In the genomic region with DNA sequence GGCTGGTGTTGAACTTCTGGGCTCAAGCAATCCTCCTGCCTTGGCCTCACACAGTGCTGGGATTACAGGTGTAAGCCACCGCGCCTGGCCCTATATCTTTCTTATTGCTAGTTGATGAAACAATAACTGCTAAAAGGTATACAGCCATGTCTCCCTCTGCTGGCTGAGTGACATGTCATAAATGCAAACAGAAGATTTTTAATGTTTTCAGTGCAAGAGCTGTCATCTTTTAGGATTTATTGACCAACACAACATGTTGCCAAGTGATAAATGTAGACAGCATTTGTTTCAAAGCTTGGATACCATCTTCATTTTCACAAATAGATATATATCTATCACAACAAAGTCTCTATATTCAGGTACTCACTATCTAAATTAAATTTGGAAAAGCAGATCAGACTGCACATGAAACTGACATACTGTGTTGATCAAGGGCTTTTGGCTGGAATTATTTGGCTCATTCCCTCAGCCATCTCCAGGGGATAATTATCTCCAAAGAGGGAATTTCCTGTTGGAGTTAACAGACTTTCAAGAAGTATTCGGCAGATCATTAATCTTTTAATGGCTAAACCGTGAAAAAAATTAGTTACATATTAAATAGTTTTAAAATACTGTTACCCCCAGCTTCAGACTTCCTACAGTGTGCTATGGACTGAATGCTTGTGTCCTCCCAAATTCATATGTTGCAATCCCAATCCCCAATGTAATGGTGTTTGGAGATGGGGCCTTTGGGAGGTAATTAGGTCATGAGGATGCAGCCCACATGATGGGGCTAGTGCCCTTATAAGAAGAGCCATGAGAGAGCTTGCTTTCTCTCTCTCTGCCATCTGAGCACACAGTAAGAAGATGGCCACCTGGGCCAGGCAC, we compare ENCODE assay signal across 8 cellular contexts. TPM values are rescaled to one million over a fixed set of nuclear protein-coding genes. Genes with fewer than 3 reads are reported as not detected.
A peak's percentile ranks its signal among the peaks of the same experiment; 100 is the strongest.
DNase-seq lines count a peak whose midpoint lies in the region; ATAC-seq and TF ChIP-seq lines count a peak whose summit lies in the region.

No MANE protein-coding gene starts in this region.

- no peaks in the 10 kb centered on the region for H3K4me1 ChIP-seq in OCI-LY1 (ENCODE audit: insufficient read depth, low read length, severe bottlenecking)

- H3K27ac ChIP-seq in OCI-LY1 (ENCODE audit: low read depth, low read length, poor library complexity, severe bottlenecking) = no peak overlapping the region

- H3K4me1 Mint-ChIP-seq in glutamatergic neuron (ENCODE audit: low read depth, unreplicated experiment) = no peaks in the 10 kb centered on the region

- H3K27me3 Mint-ChIP-seq in glutamatergic neuron (ENCODE audit: unreplicated experiment) = no peaks in the 10 kb centered on the region

- H3K36me3 ChIP-seq in OCI-LY1 (ENCODE audit: insufficient read depth, low read length) = no peaks in the 10 kb centered on the region

- DNase-seq in DMS53 treated with DMSO at 0.1 percent for 48 hours (lab: John Stamatoyannopoulos, UW; ENCODE audit: unreplicated experiment) (peak; percentile 78), glutamatergic neuron (no peak), NOMO-1 treated with dmso at 0.1 percent for 144 hours (lab: John Stamatoyannopoulos, UW; ENCODE audit: unreplicated experiment) (no peak), islet precursor cell (no peak)
- peak; percentile 23 for DNase-seq in activated effector memory CD4-positive, alpha-beta T cell treated with Interleukin-2 at 50 U/mL for 16 hours
- peak in 2 of 3 donors; percentile 19 to 46 for DNase-seq in stimulated activated CD4-positive, alpha-beta T cell treated with anti-CD3 and anti-CD28 coated beads, Interleukin-12 subunit alpha, Interleukin-12 subunit beta, amount 100 ng/mL, for 48 hours (ENCODE audit: low read depth in 2 of 3, low spot score in 1 of 3)

- H3K9me3 ChIP-seq in OCI-LY1 (ENCODE audit: low read length) = no peaks in the 10 kb centered on the region

- H3K9me3 Mint-ChIP-seq in glutamatergic neuron (ENCODE audit: unreplicated experiment) = no peaks in the 10 kb centered on the region

- H3K36me3 Mint-ChIP-seq in glutamatergic neuron (ENCODE audit: unreplicated experiment) = no peaks in the 10 kb centered on the region

- no peak overlapping the region for H3K4me2 ChIP-seq in OCI-LY1 (ENCODE audit: low read length)

- no peaks in the 10 kb centered on the region; the same call in 1 of the 2 replicates for H3F3A ChIP-seq in OCI-LY1 (ENCODE audit: insufficient read depth, low read length)

- H3K27me3 ChIP-seq in OCI-LY1 (ENCODE audit: insufficient read depth, low read length) = no peaks in the 10 kb centered on the region

- peak; percentile 75 for TF ChIP-seq CTCF in OCI-LY1 (IDR thresholded peaks at IDR 0.05; ENCODE audit: low read length)
- TF ChIP-seq CTCF in glutamatergic neuron (IDR thresholded peaks at IDR 0.05; ENCODE audit: partially characterized antibody, unreplicated experiment) = peak; percentile 6

- no peak overlapping the region for H3K4me3 Mint-ChIP-seq in glutamatergic neuron (ENCODE audit: unreplicated experiment)

- H3K4me3 ChIP-seq in OCI-LY1 (ENCODE audit: low read depth, low read length, poor library complexity, severe bottlenecking) = no peak overlapping the region

- H3K9me2 ChIP-seq in OCI-LY1 (ENCODE audit: low read depth, low read length) = no peaks in the 10 kb centered on the region

- no peaks in the 10 kb centered on the region for H4K20me1 ChIP-seq in OCI-LY1 (ENCODE audit: insufficient read depth, low read length)

- H3K9ac ChIP-seq in OCI-LY1 (ENCODE audit: low read length) = no peak overlapping the region

- peak; percentile 45 for ATAC-seq in HG02973 (IDR thresholded peaks at IDR 0.05; ENCODE audit: unreplicated experiment)

- no peaks in the 10 kb centered on the region for H3K79me2 ChIP-seq in OCI-LY1 (ENCODE audit: insufficient read depth, low read length)

- no peak overlapping the region for H2AFZ ChIP-seq in OCI-LY1 (ENCODE audit: low read length)

- H3K27ac Mint-ChIP-seq in glutamatergic neuron (ENCODE audit: unreplicated experiment) = no peak overlapping the region

RNA-seq across cellular contexts. Expression of gene SRPK2, which starts 41.3 kb away (rescaled TPM):
- total RNA-seq in glutamatergic neuron (ENCODE audit: unreplicated experiment) = 131 TPM

Comparison
In these comparisons a context has a peak if more than half of its experiments do, and no peak if none do; other contexts are left out.
1. DNase-seq: peak in DMS53 treated with DMSO at 0.1 percent for 48 hours (single experiment), activated effector memory CD4-positive, alpha-beta T cell treated with Interleukin-2 at 50 U/mL for 16 hours (single experiment) and stimulated activated CD4-positive, alpha-beta T cell treated with anti-CD3 and anti-CD28 coated beads, Interleukin-12 subunit alpha, Interleukin-12 subunit beta, amount 100 ng/mL, for 48 hours (2 of 3); none in glutamatergic neuron (single experiment), NOMO-1 treated with dmso at 0.1 percent for 144 hours (single experiment) and islet precursor cell (single experiment).